In the genomic region with DNA sequence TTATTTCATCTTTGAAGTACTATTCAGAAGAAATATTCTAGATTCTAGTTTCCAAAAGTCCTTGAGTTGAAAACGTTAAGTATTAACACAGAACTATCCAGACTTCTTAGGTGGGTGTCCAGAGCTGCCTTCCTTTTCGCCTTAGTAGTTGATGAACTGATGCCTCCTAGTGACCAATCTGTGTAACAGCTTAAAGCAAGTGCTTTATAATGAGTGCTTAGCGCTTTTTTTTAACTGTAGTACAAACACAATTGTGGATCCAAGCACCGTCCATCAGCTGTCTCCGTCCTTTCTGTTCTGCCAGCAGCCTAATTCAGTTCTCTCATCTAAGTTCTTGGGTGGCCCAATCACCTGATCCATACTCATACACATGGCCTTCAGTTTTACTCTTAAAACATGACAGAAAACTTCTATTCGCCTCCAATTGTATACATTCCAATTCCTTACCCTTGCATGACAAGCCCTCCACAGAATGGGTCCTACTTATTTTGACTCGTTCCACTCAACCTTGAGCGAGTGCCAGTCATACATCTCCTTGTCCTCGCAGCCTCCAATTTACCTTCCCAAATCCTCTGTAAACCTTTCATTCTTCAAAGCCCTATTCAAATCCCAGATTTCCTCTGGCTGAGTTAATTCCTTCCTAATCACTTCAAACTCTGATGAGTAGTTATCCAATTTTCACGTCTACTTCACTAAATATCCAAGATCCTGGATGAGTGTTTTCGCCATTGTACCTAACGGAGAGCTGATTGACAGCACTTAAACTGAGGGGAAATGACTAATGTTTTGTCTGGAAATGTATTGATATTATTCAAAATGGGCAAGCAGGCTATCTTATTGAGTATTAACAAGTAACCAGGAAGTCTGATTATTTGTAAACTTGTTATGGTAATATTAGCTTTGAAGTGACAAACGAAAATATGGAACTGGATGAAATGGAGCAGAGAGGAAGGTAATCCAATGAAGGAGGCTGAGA, we compare ENCODE assay signal across 9 cellular contexts. TPM values are rescaled to one million over a fixed set of nuclear protein-coding genes. Genes with fewer than 3 reads are reported as not detected.
DNase-seq lines count a peak whose midpoint lies in the region; TF ChIP-seq lines count a peak whose summit lies in the region.
"Had no signal": no experiment of that assay in that cellular context is flagged by ENCODE, and none has a peak within 500 bp of the region (broad histone marks: within the 10 kb centered on the region; RNA-seq: fewer than 3 reads in every experiment).

No MANE protein-coding gene starts in this region.

- no TSS peak for BruUV-seq in OCI-LY7 (replicated peaks; lab: Mats Ljungman, UMichigan)

- H3K36me3 Mint-ChIP-seq in brain = no peaks in the 10 kb centered on the region

- H3K9ac ChIP-seq in GM23248 (no peak overlapping the region), KMS-11 (no peak overlapping the region)

- H3K36me3 ChIP-seq in GM23248 (ENCODE audit: low read depth) = no peaks in the 10 kb centered on the region
- no peaks in the 10 kb centered on the region for H3K36me3 ChIP-seq in KMS-11 (ENCODE audit: insufficient read depth)
- no peaks in the 10 kb centered on the region for H3K36me3 ChIP-seq in OCI-LY7 (ENCODE audit: insufficient read depth, low read length)

- in situ Hi-C loops in GM23248 (cut with MboI) = loop anchor here (5.0 kb wide), 1 partner anchor 510 kb away; no protein-coding TSS in a partner anchor

- intact Hi-C loops in OCI-LY7 (cut with micrococcal nuclease; ENCODE audit: unreplicated experiment) = loop anchor here (1.0 to 2.0 kb wide), 2 partner anchors 309 to 511 kb away; no protein-coding TSS in a partner anchor

- H3F3A ChIP-seq in GM23248 (ENCODE audit: insufficient read depth) = peaks cover 86% of the 10 kb centered on the region

- H3K27ac ChIP-seq in GM23248 (no peak overlapping the region), KMS-11 (no peak overlapping the region), OCI-LY7 (ENCODE audit: low read depth, low read length, poor library complexity, severe bottlenecking) (no peak overlapping the region)
- H3K27ac ChIP-seq: skin epidermis had no signal

- H3K4me1 ChIP-seq in GM23248 (ENCODE audit: insufficient read depth) (peaks cover 32% of the 10 kb centered on the region), KMS-11 (ENCODE audit: low read depth, poor library complexity, severe bottlenecking) (peaks cover 14% of the 10 kb centered on the region), OCI-LY7 (ENCODE audit: insufficient read depth, low read length, poor library complexity, severe bottlenecking) (peaks cover 1% of the 10 kb centered on the region)

- H2AFZ ChIP-seq in GM23248 = no peak overlapping the region
- no peak overlapping the region for H2AFZ ChIP-seq in KMS-11 (ENCODE audit: low read depth)
- H2AFZ ChIP-seq in OCI-LY7 (ENCODE audit: low read length) = no peak overlapping the region

- CTCF ChIA-PET in OCI-LY7 (lab: Charles Lee; ENCODE audit: unreplicated experiment) = interaction anchor here (1.0 to 1.1 kb wide), 3 partner anchors 78 to 553 kb away, joined by 3 to 6 read pairs (median 3); no protein-coding TSS in a partner anchor

- peaks cover 36% of the 10 kb centered on the region for H3K4me1 Mint-ChIP-seq in brain

- TF ChIP-seq CTCF in KMS-11 (conservative IDR thresholded peaks at IDR 0.05; ENCODE audit: low read depth, low read length) = peak; percentile 90
- TF ChIP-seq CTCF in OCI-LY7 (conservative IDR thresholded peaks at IDR 0.05; ENCODE audit: low read length) = peak; percentile 94
- TF ChIP-seq CTCF in brain (conservative IDR thresholded peaks at IDR 0.05) = peak; percentile 89 to 91

- H3K27me3 ChIP-seq in GM23248 (replicated peaks; ENCODE audit: insufficient read depth) = no peaks in the 10 kb centered on the region
- no peaks in the 10 kb centered on the region for H3K27me3 ChIP-seq in KMS-11 (ENCODE audit: insufficient read depth, low read depth)

- H3K79me2 ChIP-seq in GM23248 (ENCODE audit: insufficient read depth) (peaks cover 22% of the 10 kb centered on the region), KMS-11 (ENCODE audit: insufficient read depth, low read depth) (no peaks in the 10 kb centered on the region), OCI-LY7 (ENCODE audit: insufficient read depth, low read depth, low read length) (no peaks in the 10 kb centered on the region)

- DNase-seq in stimulated activated CD4-positive, alpha-beta T cell treated with anti-CD3 and anti-CD28 coated beads, Interleukin-1b, Interleukin-23, amount 100 ng/mL, for 48 hours = peak; percentile 15
- DNase-seq in stimulated activated CD4-positive, alpha-beta T cell treated with anti-CD3 and anti-CD28 coated beads, Interleukin-2, amount 100 ng/mL, for 48 hours = no peak
- DNase-seq in GM23248 = peak; percentile 89
- peak; percentile 85 for DNase-seq in OCI-LY7 (ENCODE audit: low spot score)
- DNase-seq in iris pigment epithelial cell (ENCODE audit: low read depth) = peak; percentile 85
- peak; percentile 12 for DNase-seq in stimulated activated naive CD4-positive, alpha-beta T cell treated with Interleukin-2 at 50 U/mL for 16 hours (lab: John Stamatoyannopoulos, UW)

- 30 to 32% methylated on average over 13 of the region's 13 CpGs for WGBS in GM23248 (ENCODE audit: low coverage in 1 of 2, low lambda C conversion rate in 2 of 2, missing lambda C conversion rate in 2 of 2), 2 experiments

- H3K9me3 Mint-ChIP-seq in brain = no peaks in the 10 kb centered on the region

- H3K9me2 ChIP-seq in GM23248 (ENCODE audit: insufficient read depth) (no peaks in the 10 kb centered on the region), OCI-LY7 (ENCODE audit: insufficient read depth, low read length) (no peaks in the 10 kb centered on the region)

- no peaks in the 10 kb centered on the region for H4K20me1 ChIP-seq in GM23248 (ENCODE audit: insufficient read depth)
- H4K20me1 ChIP-seq in KMS-11 (ENCODE audit: insufficient read depth) = no peaks in the 10 kb centered on the region
- peaks cover 10% of the 10 kb centered on the region; the same call in 1 of the 2 replicates for H4K20me1 ChIP-seq in OCI-LY7 (ENCODE audit: insufficient read depth, low read length)

- H3K27ac Mint-ChIP-seq in brain = peak overlapping the region; percentile 3 to 70 (median 9)

- no peaks in the 10 kb centered on the region for H3K9me3 ChIP-seq in GM23248 (ENCODE audit: low read depth)
- H3K9me3 ChIP-seq in OCI-LY7 (ENCODE audit: low read length) = no peaks in the 10 kb centered on the region

- H3K4me2 ChIP-seq in GM23248 (ENCODE audit: unreplicated experiment) (peak overlapping the region; percentile 0), KMS-11 (no peak overlapping the region), OCI-LY7 (ENCODE audit: low read length) (0 out of 2 replicates have a peak overlapping the region, but pooled peaks have one; percentile 6)

- POLR2A ChIA-PET in OCI-LY7 (lab: Charles Lee) = interaction anchor here (0.5 to 1.4 kb wide), 5 partner anchors 13 to 556 kb away, joined by 3 to 6 read pairs (median 3); no protein-coding TSS in a partner anchor

- no peak overlapping the region for H3K4me3 ChIP-seq in GM23248
- H3K4me3 ChIP-seq in KMS-11 (IDR thresholded peaks at IDR 0.05; ENCODE audit: insufficient read depth, low read depth, low read length) = no peak overlapping the region
- H3K4me3 ChIP-seq in OCI-LY7 (ENCODE audit: low read depth, low read length, poor library complexity, severe bottlenecking) = no peak overlapping the region
- H3K4me3 ChIP-seq: skin epidermis had no signal

- H3K4me3 Mint-ChIP-seq in brain = peak overlapping the region in 4 of 5 experiments; percentile 0 to 12 (median 10)

- peaks cover 5% of the 10 kb centered on the region for H3K27me3 Mint-ChIP-seq in brain

RNA-seq across cellular contexts. Expression of gene PHLDA1, which starts 5.8 kb away (rescaled TPM):
- 35.7 and 36.7 TPM in 2 replicates for total RNA-seq in GM23248 (2014; rRNA removed; shearing (Covaris generic))
- polyA plus RNA-seq in GM23248 (2016; fragmentation: Nextera tagmentation; extraction: Ambion mirVana) (35.4 and 36.2 TPM in 2 replicates), brain (ENCODE audit: insufficient read depth, low read depth, low replicate concordance) (11.5 TPM)
- 0.44 and 0.54 TPM in 2 replicates for total RNA-seq in OCI-LY7 (2014; rRNA removed; shearing (Covaris generic))
- total RNA-seq in OCI-LY7 (2022) = 2.1 and 2.3 TPM in 2 replicates

RNA-seq across cellular contexts. Expression of gene NAP1L1, which starts 47.1 kb away (rescaled TPM):
- 161 and 180 TPM in 2 replicates for total RNA-seq in GM23248 (2014; rRNA removed; shearing (Covaris generic))
- polyA plus RNA-seq in GM23248 (2016; fragmentation: Nextera tagmentation; extraction: Ambion mirVana) = 189 and 190 TPM in 2 replicates
- 348 and 487 TPM in 2 replicates for total RNA-seq in OCI-LY7 (2014; rRNA removed; shearing (Covaris generic))
- total RNA-seq in OCI-LY7 (2022) = 904 and 1,048 TPM in 2 replicates
- polyA plus RNA-seq in brain (ENCODE audit: insufficient read depth, low read depth, low replicate concordance) = 331 TPM

Comparison
In these comparisons a context has a peak if more than half of its experiments do, and no peak if none do; other contexts are left out.
1. DNase-seq: peak in stimulated activated CD4-positive, alpha-beta T cell treated with anti-CD3 and anti-CD28 coated beads, Interleukin-1b, Interleukin-23, amount 100 ng/mL, for 48 hours (single experiment), GM23248 (single experiment), OCI-LY7 (single experiment), iris pigment epithelial cell (single experiment) and stimulated activated naive CD4-positive, alpha-beta T cell treated with Interleukin-2 at 50 U/mL for 16 hours (single experiment); none in stimulated activated CD4-positive, alpha-beta T cell treated with anti-CD3 and anti-CD28 coated beads, Interleukin-2, amount 100 ng/mL, for 48 hours (0 of 2).
2. RNA of gene PHLDA1, which starts 5.8 kb away (total RNA-seq): 35.7 to 36.7 TPM in GM23248; 0.44 to 2.3 TPM in OCI-LY7; every median in the first group is over 10 times any median in the second.
3. Peak in every context shown above with its lines, with median percentiles within 50 percentile points of each other: CTCF ChIP-seq.